28 cellular contexts compared by ENCODE assay signal in genomic region chr4:7297881-7298280, GRCh38.
"Had no signal": no experiment of that assay in that cellular context is flagged by ENCODE, and none has a peak within 500 bp of the region (broad histone marks: within the 10 kb centered on the region; RNA-seq: fewer than 3 reads in every experiment).

No MANE protein-coding gene starts in this region.

- H3K4me3 ChIP-seq: SJSA1 had no signal

- H3K36me3 Mint-ChIP-seq: activated CD8-positive, alpha-beta memory T cell treated with anti-CD3 and anti-CD28 coated beads, Interleukin-2, amount 10 ng/mL, durations not matched to agents 7 days and 5 days; activated naive CD4-positive, alpha-beta T cell treated with anti-CD3 and anti-CD28 coated beads, Interleukin-2, amount 50 U/mL, for 24 hours had no signal

- ATAC-seq: activated CD8-positive, alpha-beta memory T cell treated with anti-CD3 and anti-CD28 coated beads, Interleukin-2, amount 10 ng/mL, durations not matched to agents 7 days and 5 days; Panc1; SK-N-SH treated with all-trans-retinoic acid at 6 μM for 48 hours had no signal

- H3K9me3 ChIP-seq: SJSA1 had no signal

- H3K27ac Mint-ChIP-seq: activated B cell treated with CpG ODN at 0.5 μM for 24 hours; activated CD4-positive, alpha-beta T cell treated with anti-CD3 and anti-CD28 coated beads, Interleukin-2, amount 10 ng/mL, durations not matched to agents 24 days and 14 days; activated CD8-positive, alpha-beta memory T cell treated with anti-CD3 and anti-CD28 coated beads, Interleukin-2, amount 10 ng/mL, durations not matched to agents 7 days and 5 days; activated naive CD4-positive, alpha-beta T cell treated with anti-CD3 and anti-CD28 coated beads, Interleukin-2, amount 50 U/mL, for 24 hours; activated T-cell treated with anti-CD3 and anti-CD28 coated beads, Interleukin-2, amount 50 U/mL, for 24 hours; activated T-helper 1 cell treated with anti-CD3 and anti-CD28 coated beads, Interleukin-12 subunit alpha, Interleukin-12 subunit beta, Interleukin-2, Interleukin-4 antibody, amounts not matched to agents 30 ng/mL and 10 ng/mL and 1 ng/mL, durations not matched to agents 14 hours and 24 hours and 36 hours; T-helper 1 cell treated with Interleukin-12 subunit alpha and Interleukin-12 subunit beta and Interleukin-4 antibody, amounts not matched to agents 30 μg/mL and 1 μg/mL, for 36 hours had no signal

- H3K9me3 Mint-ChIP-seq: activated B cell treated with CpG ODN at 0.5 μM for 24 hours; activated CD4-positive, alpha-beta T cell treated with anti-CD3 and anti-CD28 coated beads, Interleukin-2, amount 10 ng/mL, durations not matched to agents 24 days and 14 days; activated naive CD4-positive, alpha-beta T cell treated with anti-CD3 and anti-CD28 coated beads, Interleukin-2, amount 50 U/mL, for 24 hours; activated T-cell treated with anti-CD3 and anti-CD28 coated beads, Interleukin-2, amount 50 U/mL, for 24 hours; activated T-helper 1 cell treated with anti-CD3 and anti-CD28 coated beads, Interleukin-12 subunit alpha, Interleukin-12 subunit beta, Interleukin-2, Interleukin-4 antibody, amounts not matched to agents 30 ng/mL and 10 ng/mL and 1 ng/mL, durations not matched to agents 14 hours and 24 hours and 36 hours; T-helper 1 cell treated with Interleukin-12 subunit alpha and Interleukin-12 subunit beta and Interleukin-4 antibody, amounts not matched to agents 30 μg/mL and 1 μg/mL, for 36 hours had no signal

- H3K4me1 ChIP-seq: SJSA1 had no signal

- H3K36me3 ChIP-seq: SJSA1 had no signal

- DNase-seq: activated B cell treated with CpG ODN at 0.5 μM for 24 hours; activated CD4-positive, alpha-beta T cell treated with anti-CD3 and anti-CD28 coated beads for 1 hour; activated CD4-positive, alpha-beta T cell treated with anti-CD3 and anti-CD28 coated beads, Interleukin-2, amount 10 ng/mL, durations not matched to agents 24 days and 14 days; activated CD4-positive, alpha-beta T cell treated with anti-CD3 and anti-CD28 coated beads, Interleukin-2, amount 50 U/mL, for 48 hours; activated CD8-positive, alpha-beta memory T cell treated with anti-CD3 and anti-CD28 coated beads, Interleukin-2, amount 10 ng/mL, durations not matched to agents 7 days and 5 days; activated effector memory CD4-positive, alpha-beta T cell treated with Interleukin-2 at 50 U/mL for 16 hours; activated naive CD4-positive, alpha-beta T cell; activated T-cell treated with anti-CD3 and anti-CD28 coated beads, Interleukin-2, amount 50 U/mL, for 24 hours; central memory CD4-positive, alpha-beta T cell; Kasumi-1; KBM-7; NCI-H1048; NCI-H146; NCI-H1930; NCI-H2171 treated with DMSO at 0.1 percent for 48 hours; NCI-H226; NCI-H526; NCI-H82; NK-92 treated with Interleukin-12 subunit alpha and Interleukin-12 subunit beta, amount 100 ng/mL, for 24 hours; OCI-M1; RPMI8226; SHP77 had no signal

- H3K27ac ChIP-seq: SJSA1 had no signal

- H3K27me3 Mint-ChIP-seq: activated CD4-positive, alpha-beta T cell treated with anti-CD3 and anti-CD28 coated beads, Interleukin-2, amount 10 ng/mL, durations not matched to agents 24 days and 14 days had no signal

- H3K27me3 ChIP-seq: SJSA1 had no signal

- H3K4me1 Mint-ChIP-seq: activated B cell treated with CpG ODN at 0.5 μM for 24 hours; activated CD4-positive, alpha-beta T cell treated with anti-CD3 and anti-CD28 coated beads, Interleukin-2, amount 10 ng/mL, durations not matched to agents 24 days and 14 days; activated CD8-positive, alpha-beta memory T cell treated with anti-CD3 and anti-CD28 coated beads, Interleukin-2, amount 10 ng/mL, durations not matched to agents 7 days and 5 days; activated naive CD4-positive, alpha-beta T cell treated with anti-CD3 and anti-CD28 coated beads, Interleukin-2, amount 50 U/mL, for 24 hours had no signal

- H3K4me3 Mint-ChIP-seq: activated B cell treated with CpG ODN at 0.5 μM for 24 hours; activated CD4-positive, alpha-beta T cell treated with anti-CD3 and anti-CD28 coated beads, Interleukin-2, amount 10 ng/mL, durations not matched to agents 24 days and 14 days; activated CD8-positive, alpha-beta memory T cell treated with anti-CD3 and anti-CD28 coated beads, Interleukin-2, amount 10 ng/mL, durations not matched to agents 7 days and 5 days; activated naive CD4-positive, alpha-beta T cell treated with anti-CD3 and anti-CD28 coated beads, Interleukin-2, amount 50 U/mL, for 24 hours; activated T-cell treated with anti-CD3 and anti-CD28 coated beads, Interleukin-2, amount 50 U/mL, for 24 hours; activated T-helper 1 cell treated with anti-CD3 and anti-CD28 coated beads, Interleukin-12 subunit alpha, Interleukin-12 subunit beta, Interleukin-2, Interleukin-4 antibody, amounts not matched to agents 30 ng/mL and 10 ng/mL and 1 ng/mL, durations not matched to agents 14 hours and 24 hours and 36 hours; T-helper 1 cell treated with Interleukin-12 subunit alpha and Interleukin-12 subunit beta and Interleukin-4 antibody, amounts not matched to agents 30 μg/mL and 1 μg/mL, for 36 hours had no signal
